Comparison of ENCODE assay signal across 10 cellular contexts in the genomic region with DNA sequence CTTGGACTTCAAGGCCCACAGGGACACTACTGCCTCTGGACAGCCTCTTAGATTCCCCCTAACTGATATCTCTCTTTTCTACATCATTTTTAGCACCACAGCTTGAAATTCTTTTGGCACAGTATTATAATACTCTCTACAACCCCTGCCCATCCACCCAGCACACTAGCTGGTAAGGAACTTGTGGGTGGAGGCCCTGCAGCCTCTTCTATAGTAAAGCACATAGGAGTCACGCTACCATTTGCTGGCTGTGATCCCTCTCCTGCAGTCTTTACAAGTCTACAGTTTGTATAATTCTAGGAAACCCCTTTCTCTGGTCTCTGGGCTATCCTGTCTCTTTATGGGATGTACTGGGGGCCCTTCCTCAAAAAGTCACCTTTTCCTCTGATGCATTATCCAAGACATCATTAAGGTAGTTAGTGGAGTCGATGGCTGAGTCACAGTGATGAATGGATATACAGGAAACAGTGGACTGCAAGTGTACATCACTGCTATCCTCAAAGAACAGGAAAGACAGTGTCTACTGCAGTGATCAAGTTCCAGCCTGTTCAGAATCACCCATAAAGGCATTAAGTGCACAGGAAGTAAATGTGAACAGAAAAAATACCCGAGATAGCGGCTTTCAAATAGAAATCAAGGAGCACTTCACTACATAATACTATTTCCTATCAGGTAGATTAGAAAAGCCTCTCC. TPM values are rescaled to one million over a fixed set of nuclear protein-coding genes. Genes with fewer than 3 reads are reported as not detected.
DNase-seq lines count a peak whose midpoint lies in the region; ATAC-seq, FAIRE-seq and TF ChIP-seq lines count a peak whose summit lies in the region.
"Had no signal": no experiment of that assay in that cellular context is flagged by ENCODE, and none has a peak within 500 bp of the region (broad histone marks: within the 10 kb centered on the region; RNA-seq: fewer than 3 reads in every experiment).

No MANE protein-coding gene starts in this region.

- no peak overlapping the region for H2AFZ ChIP-seq in mesenchymal stem cell (ENCODE audit: low read depth, low read length)

- peaks cover 2% of the 10 kb centered on the region for H3K4me1 ChIP-seq in mesenchymal stem cell (ENCODE audit: control insufficient read depth, insufficient read depth, low read depth, low read length)
- peaks cover 27% of the 10 kb centered on the region for H3K4me1 ChIP-seq in upper lobe of right lung

- FAIRE-seq in urothelium cell line (lab: Jason Lieb, UNC) = no peak

- 34% methylated on average over 4 of the region's 4 CpGs for WGBS in mesenchymal stem cell

- no peak overlapping the region for H2BK15ac ChIP-seq in mesenchymal stem cell (ENCODE audit: low read depth, poor library complexity, severe bottlenecking)

- H3K79me1 ChIP-seq in mesenchymal stem cell (replicated peaks; ENCODE audit: low read length, poor library complexity, severe bottlenecking) = peaks cover 26% of the 10 kb centered on the region

- no peak for DNase-seq in AG04450 (ENCODE audit: low read depth, low spot score)
- DNase-seq in HT1080 (ENCODE audit: low read depth) = peak; percentile 87
- DNase-seq in activated naive CD8-positive, alpha-beta T cell treated with anti-CD3 and anti-CD28 coated beads, Interleukin-2, amount 10 ng/mL, durations not matched to agents 7 days and 5 days = no peak
- peak; percentile 62 for DNase-seq in mesenchymal stem cell
- no peak for DNase-seq in urothelium cell line (ENCODE audit: low spot score)
- DNase-seq in upper lobe of right lung = no peak
- DNase-seq in NCI-H82 (lab: John Stamatoyannopoulos, UW) = no peak
- DNase-seq: NCI-H446 treated with DMSO at 0.1 percent for 48 hours had no signal

- no peak overlapping the region for H2BK12ac ChIP-seq in mesenchymal stem cell (ENCODE audit: low read length in 2 of 2)

- no peak overlapping the region for H3K4me3 ChIP-seq in AG04450 (ENCODE audit: low read depth, low read length)
- H3K4me3 ChIP-seq in mesenchymal stem cell (ENCODE audit: insufficient read depth in 1 of 2, low read depth in 1 of 2, low read length in 2 of 2) = no peak overlapping the region
- no peak overlapping the region for H3K4me3 ChIP-seq in upper lobe of right lung

- no peak overlapping the region for H3K9ac ChIP-seq in mesenchymal stem cell (ENCODE audit: low read length)

- no peak overlapping the region for H3K4me2 ChIP-seq in mesenchymal stem cell (ENCODE audit: low read length, poor library complexity, severe bottlenecking)

- peaks cover 58% of the 10 kb centered on the region for H3K4me1 Mint-ChIP-seq in activated naive CD8-positive, alpha-beta T cell treated with anti-CD3 and anti-CD28 coated beads, Interleukin-2, amount 10 ng/mL, durations not matched to agents 7 days and 5 days

- CTCF ChIA-PET in AG04450 (lab: Charles Lee) = interaction anchor here (2.9 to 3.2 kb wide), 2 partner anchors 55 to 63 kb away, joined by 28 to 31 read pairs; a partner anchor contains a TSS

- intact Hi-C loops in upper lobe of right lung (cut with DNase I) = no loop called here

- no peaks in the 10 kb centered on the region for H3K27me3 ChIP-seq in AG04450 (ENCODE audit: control insufficient read depth, insufficient read depth, low read length)
- no peaks in the 10 kb centered on the region for H3K27me3 ChIP-seq in mesenchymal stem cell (ENCODE audit: control insufficient read depth in 1 of 2, insufficient read depth in 1 of 2, low read length in 2 of 2)
- no peaks in the 10 kb centered on the region for H3K27me3 ChIP-seq in upper lobe of right lung

- no peak overlapping the region for H3K14ac ChIP-seq in mesenchymal stem cell (ENCODE audit: low read length in 2 of 2)

- peak overlapping the region; percentile 34 for H3K27ac ChIP-seq in AG04450 (ENCODE audit: low read depth, low read length)
- no peak overlapping the region for H3K27ac ChIP-seq in mesenchymal stem cell (ENCODE audit: low read length, poor library complexity, severe bottlenecking)
- no peak overlapping the region for H3K27ac ChIP-seq in upper lobe of right lung

- H3K9me3 ChIP-seq in AG04450 (ENCODE audit: control insufficient read depth, insufficient read depth, low read length) (peaks cover 5% of the 10 kb centered on the region; the same call in 1 of the 2 replicates), mesenchymal stem cell (ENCODE audit: control insufficient read depth, low read length) (no peaks in the 10 kb centered on the region), upper lobe of right lung (no peaks in the 10 kb centered on the region)

- no peaks in the 10 kb centered on the region for H3K9me3 Mint-ChIP-seq in activated naive CD8-positive, alpha-beta T cell treated with anti-CD3 and anti-CD28 coated beads, Interleukin-2, amount 10 ng/mL, durations not matched to agents 7 days and 5 days
- H3K9me3 Mint-ChIP-seq: neural crest cell had no signal

- H3K36me3 ChIP-seq in mesenchymal stem cell (ENCODE audit: control insufficient read depth in 1 of 2, insufficient read depth in 2 of 2, low read depth in 1 of 2, low read length in 2 of 2) (peaks cover 31 to 82% of the 10 kb centered on the region in 2 experiments), upper lobe of right lung (peaks cover 52% of the 10 kb centered on the region)

- H3K23ac ChIP-seq in mesenchymal stem cell (ENCODE audit: low read length in 2 of 2) = no peak overlapping the region

- POLR2A ChIA-PET in AG04450 (lab: Yijun Ruan, JAX) = interaction anchor here (1.3 kb wide), 1 partner anchor 54 kb away, joined by 5 read pairs; a partner anchor contains a TSS
- POLR2A ChIA-PET in activated naive CD8-positive, alpha-beta T cell treated with anti-CD3 and anti-CD28 coated beads, Interleukin-2, amount 10 ng/mL, durations not matched to agents 7 days and 5 days (lab: Charles Lee) = interaction anchor here (0.6 to 3.9 kb wide), 3 partner anchors 13 to 55 kb away, joined by 3 to 22 read pairs (median 5); a partner anchor contains a TSS

- H2BK5ac ChIP-seq in mesenchymal stem cell (ENCODE audit: low read depth, low read length, poor library complexity, severe bottlenecking) = no peak overlapping the region

- no peaks in the 10 kb centered on the region for H3K27me3 Mint-ChIP-seq in activated naive CD8-positive, alpha-beta T cell treated with anti-CD3 and anti-CD28 coated beads, Interleukin-2, amount 10 ng/mL, durations not matched to agents 7 days and 5 days

- H3K4me3 Mint-ChIP-seq in activated naive CD8-positive, alpha-beta T cell treated with anti-CD3 and anti-CD28 coated beads, Interleukin-2, amount 10 ng/mL, durations not matched to agents 7 days and 5 days = peak overlapping the region; percentile 55
- H3K4me3 Mint-ChIP-seq: neural crest cell had no signal

- H3K4ac ChIP-seq in mesenchymal stem cell (ENCODE audit: low read depth in 1 of 2, low read length in 2 of 2) = no peak overlapping the region

- no peak overlapping the region for H3K18ac ChIP-seq in mesenchymal stem cell (ENCODE audit: low read depth in 1 of 2, low read length in 2 of 2)

- no peak overlapping the region for H4K8ac ChIP-seq in mesenchymal stem cell (ENCODE audit: low read length)

- no peak for TF ChIP-seq CTCF in AG04450 (IDR thresholded peaks at IDR 0.05; ENCODE audit: low read depth, low read length)
- TF ChIP-seq CTCF in upper lobe of right lung (IDR thresholded peaks at IDR 0.05) = no peak

- H2BK120ac ChIP-seq in mesenchymal stem cell (ENCODE audit: low read depth, low read length) = no peak overlapping the region

- ATAC-seq in activated naive CD8-positive, alpha-beta T cell treated with anti-CD3 and anti-CD28 coated beads, Interleukin-2, amount 10 ng/mL, durations not matched to agents 7 days and 5 days (ENCODE audit: low read depth) = peak; percentile 85
- ATAC-seq in GM18868 (IDR thresholded peaks at IDR 0.05; ENCODE audit: unreplicated experiment) = no peak
- ATAC-seq in upper lobe of right lung = no peak

- peaks cover 58% of the 10 kb centered on the region for H3K36me3 Mint-ChIP-seq in activated naive CD8-positive, alpha-beta T cell treated with anti-CD3 and anti-CD28 coated beads, Interleukin-2, amount 10 ng/mL, durations not matched to agents 7 days and 5 days

- H4K91ac ChIP-seq in mesenchymal stem cell (ENCODE audit: low read length) = no peak overlapping the region

- no peak overlapping the region for H2AK5ac ChIP-seq in mesenchymal stem cell (ENCODE audit: low read length, severe bottlenecking)

- peak overlapping the region; percentile 87 for H3K27ac Mint-ChIP-seq in activated naive CD8-positive, alpha-beta T cell treated with anti-CD3 and anti-CD28 coated beads, Interleukin-2, amount 10 ng/mL, durations not matched to agents 7 days and 5 days

RNA-seq across cellular contexts. Expression of a gene that starts 54.4 kb away (rescaled TPM):
- polyA plus RNA-seq in AG04450 (2011; rRNA removed) = 29.5 and 39.7 TPM in 2 replicates
- polyA minus RNA-seq in AG04450 (2011; rRNA and poly(A)+ RNA removed) = 9.3 and 15.2 TPM in 2 replicates
- 64.7 and 69.8 TPM in 2 replicates for total RNA-seq in HT1080 (2014; rRNA removed; shearing (Covaris generic))
- 94.6 and 110 TPM in 2 replicates for polyA plus RNA-seq in HT1080 (2015; cell fraction: cytosol; rRNA removed)
- 105 and 106 TPM in 2 replicates for polyA plus RNA-seq in HT1080 (2015; cell fraction: nucleus; rRNA removed)
- 100 to 1,000 TPM; 106 TPM for total RNA-seq in activated naive CD8-positive, alpha-beta T cell treated with anti-CD3 and anti-CD28 coated beads, Interleukin-2, amount 10 ng/mL, durations not matched to agents 7 days and 5 days
- 21.9 TPM for polyA plus RNA-seq in mesenchymal stem cell (2013, experiment 1 of 2)
- polyA plus RNA-seq in mesenchymal stem cell (2013, experiment 2 of 2) = 21.5 TPM
- 35.4 TPM for total RNA-seq in upper lobe of right lung

Comparison
In these comparisons a context has a peak if more than half of its experiments do, and no peak if none do; other contexts are left out.
1. DNase-seq: peak in HT1080 (single experiment) and mesenchymal stem cell (single experiment); none in AG04450 (single experiment), activated naive CD8-positive, alpha-beta T cell treated with anti-CD3 and anti-CD28 coated beads, Interleukin-2, amount 10 ng/mL, durations not matched to agents 7 days and 5 days (single experiment), urothelium cell line (single experiment), upper lobe of right lung (single experiment) and NCI-H82 (single experiment).